4 cellular contexts compared by ENCODE assay signal in the genomic region with DNA sequence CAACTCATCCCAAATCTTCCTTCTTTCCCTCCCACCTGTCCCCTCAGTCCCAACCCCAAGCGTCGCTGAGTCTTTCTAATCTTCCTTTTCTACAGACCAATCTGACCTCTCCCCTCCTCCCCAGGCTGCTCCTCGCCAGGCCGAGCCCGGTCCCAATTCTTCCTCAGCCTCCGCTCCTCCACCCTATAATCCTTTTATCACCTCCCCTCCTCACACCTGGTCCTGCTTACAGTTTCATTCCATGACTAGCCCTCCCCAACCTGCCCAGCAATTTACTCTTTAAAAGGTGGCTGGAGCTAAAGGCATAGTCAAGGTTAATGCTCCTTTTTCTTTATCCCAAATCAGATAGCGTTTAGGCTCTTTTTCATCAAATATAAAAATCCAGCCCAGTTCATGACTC. TPM values are rescaled to one million over a fixed set of nuclear protein-coding genes. Genes with fewer than 3 reads are reported as not detected.
"Had no signal": no experiment of that assay in that cellular context is flagged by ENCODE, and none has a peak within 500 bp of the region (broad histone marks: within the 10 kb centered on the region; RNA-seq: fewer than 3 reads in every experiment).

No MANE protein-coding gene starts in this region.

RNA-seq across cellular contexts. Expression of a gene that starts 52.3 kb away (rescaled TPM):
- total RNA-seq: HT-29, HT1080, IMR-90 had no signal
- polyA plus RNA-seq: IgD-negative memory B cell, IMR-90 had no signal
